Comparison of ENCODE assay signal across 30 cellular contexts in genomic region chr2:146450131-146450530, GRCh38.
"Had no signal": no experiment of that assay in that cellular context is flagged by ENCODE, and none has a peak within 500 bp of the region (broad histone marks: within the 10 kb centered on the region; RNA-seq: fewer than 3 reads in every experiment).

No MANE protein-coding gene starts in this region.

- H3K9me3 ChIP-seq: left lung, lower lobe of right lung, pancreas, prostate gland, stomach, testis, thyroid gland, transverse colon, upper lobe of left lung had no signal

- H3K4me3 ChIP-seq: left lung, lower lobe of right lung, pancreas, prostate gland, skin epidermis, stomach, testis, thyroid gland, transverse colon, upper lobe of left lung had no signal

- H3K27ac Mint-ChIP-seq: immature natural killer cell; mesothelial cell of epicardium; naive thymus-derived CD4-positive, alpha-beta T cell; nephron; stimulated activated naive B cell treated with anti-CD40 and anti-IgM and Interleukin-4, amounts not matched to agents 10 μg/mL and 1 μg/mL and 100 μg/mL, for 72 hours had no signal

- DNase-seq: hypothalamus; immature natural killer cell; kidney; left colon; left lung; lower lobe of right lung; mesendoderm; naive thymus-derived CD4-positive, alpha-beta T cell; nucleus accumbens; pancreas; posterior cingulate gyrus; retina; right cardiac atrium; stimulated activated CD4-positive, alpha-beta T cell treated with anti-CD3 and anti-CD28 coated beads, Interleukin-12 subunit alpha, Interleukin-12 subunit beta, amount 100 ng/mL, for 4 hours; stimulated activated CD4-positive, alpha-beta T cell treated with anti-CD3 and anti-CD28 coated beads, Interleukin-15, amount 100 ng/mL, for 24 hours; stimulated activated CD4-positive, alpha-beta T cell treated with anti-CD3 and anti-CD28 coated beads, Interleukin-2, amount 100 ng/mL, for 24 hours; stimulated activated CD4-positive, alpha-beta T cell treated with anti-CD3 and anti-CD28 coated beads, Interleukin-4, amount 100 ng/mL, for 1 hour; stimulated activated naive B cell treated with anti-CD40 and anti-IgM and Interleukin-4, amounts not matched to agents 10 μg/mL and 1 μg/mL and 100 μg/mL, for 72 hours; stimulated activated naive CD8-positive, alpha-beta T cell treated with anti-CD3 and anti-CD28 coated beads, Interleukin-15, Interleukin-2, amounts not matched to agents 100 U/mL and 50 U/mL, for 24 hours; stomach; testis; thyroid gland; transverse colon; upper lobe of left lung had no signal

- H3K27me3 Mint-ChIP-seq: naive thymus-derived CD4-positive, alpha-beta T cell; stimulated activated naive B cell treated with anti-CD40 and anti-IgM and Interleukin-4, amounts not matched to agents 10 μg/mL and 1 μg/mL and 100 μg/mL, for 72 hours had no signal

- H3K36me3 ChIP-seq: left lung, lower lobe of right lung, pancreas, prostate gland, stomach, thyroid gland, transverse colon, upper lobe of left lung had no signal

- H3K27ac ChIP-seq: left lung, lower lobe of right lung, pancreas, prostate gland, skin epidermis, stomach, testis, thyroid gland, transverse colon, upper lobe of left lung had no signal

- H3K36me3 Mint-ChIP-seq: mesothelial cell of epicardium; naive thymus-derived CD4-positive, alpha-beta T cell; stimulated activated naive B cell treated with anti-CD40 and anti-IgM and Interleukin-4, amounts not matched to agents 10 μg/mL and 1 μg/mL and 100 μg/mL, for 72 hours had no signal

- H3K27me3 ChIP-seq: left lung, pancreas, stomach, testis, thyroid gland, transverse colon, upper lobe of left lung had no signal

- H3K4me1 Mint-ChIP-seq: immature natural killer cell; mesothelial cell of epicardium; naive thymus-derived CD4-positive, alpha-beta T cell; nephron; neural crest cell; stimulated activated naive B cell treated with anti-CD40 and anti-IgM and Interleukin-4, amounts not matched to agents 10 μg/mL and 1 μg/mL and 100 μg/mL, for 72 hours had no signal

- FAIRE-seq: islet of Langerhans, kidney, pancreas had no signal

- H3K4me3 Mint-ChIP-seq: immature natural killer cell; mesothelial cell of epicardium; naive thymus-derived CD4-positive, alpha-beta T cell; nephron; neural crest cell; stimulated activated naive B cell treated with anti-CD40 and anti-IgM and Interleukin-4, amounts not matched to agents 10 μg/mL and 1 μg/mL and 100 μg/mL, for 72 hours had no signal

- H3K9me3 Mint-ChIP-seq: nephron had no signal

- H3K4me1 ChIP-seq: left lung, lower lobe of right lung, pancreas, prostate gland, stomach, testis, thyroid gland, transverse colon, upper lobe of left lung had no signal
